Comparison of ENCODE assay signal across 1 cellular context in genomic region chr22:45053571-45053970, GRCh38.
TF ChIP-seq lines count a peak whose summit lies in the region.

No MANE protein-coding gene starts in this region.

TF ChIP-seq in H1, 55 proteins besides CTCF, POLR2A, EP300 and RAD21 (continued from another document):
- TF ChIP-seq CHD7 (IDR thresholded peaks at IDR 0.05; ENCODE audit: insufficient replicate concordance, low read length) (no peak), JUND (IDR thresholded peaks at IDR 0.05; ENCODE audit: low read length) (no peak), SIX5 (IDR thresholded peaks at IDR 0.05; ENCODE audit: low read depth, low read length) (no peak)
